Comparison of ENCODE assay signal across 21 cellular contexts in genomic region chr11:66293777-66294625, GRCh38. TPM values are rescaled to one million over a fixed set of nuclear protein-coding genes. Genes with fewer than 3 reads are reported as not detected.
"Had no signal": no experiment of that assay in that cellular context is flagged by ENCODE, and none has a peak within 500 bp of the region (broad histone marks: within the 10 kb centered on the region; RNA-seq: fewer than 3 reads in every experiment).

No MANE protein-coding gene starts in this region.

- H3K27me3 ChIP-seq: ovary had no signal

- H3K27ac ChIP-seq: neural progenitor cell, ovary, psoas muscle, thyroid gland had no signal

- H3K4me3 Mint-ChIP-seq: activated B cell treated with CpG ODN at 0.5 μM for 24 hours; activated CD8-positive, alpha-beta T cell treated with anti-CD3 and anti-CD28 coated beads for 36 hours; activated naive CD4-positive, alpha-beta T cell treated with anti-CD3 and anti-CD28 coated beads, Interleukin-2, amount 10 ng/mL, durations not matched to agents 7 days and 5 days had no signal

- FAIRE-seq: keratinocyte, TTC549 had no signal

- DNase-seq: activated B cell treated with CpG ODN at 0.5 μM for 24 hours; activated CD4-positive, alpha-beta T cell treated with anti-CD3 and anti-CD28 coated beads for 4 hours; activated CD8-positive, alpha-beta T cell treated with anti-CD3 and anti-CD28 coated beads for 36 hours; activated naive CD4-positive, alpha-beta T cell treated with anti-CD3 and anti-CD28 coated beads, Interleukin-2, amount 10 ng/mL, durations not matched to agents 7 days and 5 days; activated T-cell treated with anti-CD3 and anti-CD28 coated beads, Interleukin-2, amount 50 U/mL, for 1 hour; erythroblast; foreskin melanocyte; midbrain; psoas muscle; stimulated activated CD4-positive, alpha-beta T cell treated with anti-CD3 and anti-CD28 coated beads, Interleukin-4, amount 100 ng/mL, for 1 hour; thyroid gland had no signal

- H3K27ac Mint-ChIP-seq: activated B cell treated with CpG ODN at 0.5 μM for 24 hours; activated CD8-positive, alpha-beta T cell treated with anti-CD3 and anti-CD28 coated beads for 36 hours; activated naive CD4-positive, alpha-beta T cell treated with anti-CD3 and anti-CD28 coated beads, Interleukin-2, amount 10 ng/mL, durations not matched to agents 7 days and 5 days; activated T-helper 2 cell treated with anti-CD3 and anti-CD28 coated beads, Interferon-gamma antibody, Interleukin-2, Interleukin-4, amounts not matched to agents 10 μg/mL and 5 μg/mL and 100 μg/mL, durations not matched to agents 14 hours and 24 hours and 36 hours; neural progenitor cell had no signal

- H3K9ac ChIP-seq: neural progenitor cell had no signal

- H3K9me3 Mint-ChIP-seq: activated B cell treated with CpG ODN at 0.5 μM for 24 hours; activated CD8-positive, alpha-beta T cell treated with anti-CD3 and anti-CD28 coated beads for 36 hours; activated naive CD4-positive, alpha-beta T cell treated with anti-CD3 and anti-CD28 coated beads, Interleukin-2, amount 10 ng/mL, durations not matched to agents 7 days and 5 days; activated T-helper 2 cell treated with anti-CD3 and anti-CD28 coated beads, Interferon-gamma antibody, Interleukin-2, Interleukin-4, amounts not matched to agents 10 μg/mL and 5 μg/mL and 100 μg/mL, durations not matched to agents 14 hours and 24 hours and 36 hours had no signal

- H3K9me3 ChIP-seq: ovary, psoas muscle, thyroid gland had no signal

- H2AFZ ChIP-seq: neural progenitor cell had no signal

- ATAC-seq: activated CD8-positive, alpha-beta T cell treated with anti-CD3 and anti-CD28 coated beads for 36 hours; left lobe of liver; psoas muscle; sciatic nerve had no signal

- H3K36me3 ChIP-seq: neural progenitor cell, ovary, thyroid gland had no signal

- H3K36me3 Mint-ChIP-seq: activated naive CD4-positive, alpha-beta T cell treated with anti-CD3 and anti-CD28 coated beads, Interleukin-2, amount 10 ng/mL, durations not matched to agents 7 days and 5 days; neural progenitor cell had no signal

- H3K4me3 ChIP-seq: lung, neural progenitor cell, ovary, psoas muscle, smooth muscle cell, thyroid gland had no signal

- H3K4me2 ChIP-seq: neural progenitor cell, smooth muscle cell had no signal

RNA-seq across cellular contexts. Expression of gene TMEM151A, which starts 2.3 kb away (rescaled TPM):
- total RNA-seq: activated B cell treated with CpG ODN at 0.5 μM for 24 hours; activated CD8-positive, alpha-beta T cell treated with anti-CD3 and anti-CD28 coated beads for 36 hours; activated T-helper 2 cell treated with anti-CD3 and anti-CD28 coated beads, Interferon-gamma antibody, Interleukin-2, Interleukin-4, amounts not matched to agents 10 μg/mL and 5 μg/mL and 100 μg/mL, durations not matched to agents 14 hours and 24 hours and 36 hours; psoas muscle; T-helper 2 cell treated with Interferon-gamma antibody and Interleukin-4, amounts not matched to agents 100 ng/mL and 5 ng/mL, for 36 hours had no signal
- polyA plus RNA-seq: keratinocyte had no signal

RNA-seq across cellular contexts. Expression of gene CNIH2, which starts 16.0 kb away (rescaled TPM):
- total RNA-seq: psoas muscle, thyroid gland had no signal

RNA-seq across cellular contexts. Expression of gene CD248, which starts 22.8 kb away (rescaled TPM):
- total RNA-seq: activated T-helper 2 cell treated with anti-CD3 and anti-CD28 coated beads, Interferon-gamma antibody, Interleukin-2, Interleukin-4, amounts not matched to agents 10 μg/mL and 5 μg/mL and 100 μg/mL, durations not matched to agents 14 hours and 24 hours and 36 hours had no signal
